In the genomic region with DNA sequence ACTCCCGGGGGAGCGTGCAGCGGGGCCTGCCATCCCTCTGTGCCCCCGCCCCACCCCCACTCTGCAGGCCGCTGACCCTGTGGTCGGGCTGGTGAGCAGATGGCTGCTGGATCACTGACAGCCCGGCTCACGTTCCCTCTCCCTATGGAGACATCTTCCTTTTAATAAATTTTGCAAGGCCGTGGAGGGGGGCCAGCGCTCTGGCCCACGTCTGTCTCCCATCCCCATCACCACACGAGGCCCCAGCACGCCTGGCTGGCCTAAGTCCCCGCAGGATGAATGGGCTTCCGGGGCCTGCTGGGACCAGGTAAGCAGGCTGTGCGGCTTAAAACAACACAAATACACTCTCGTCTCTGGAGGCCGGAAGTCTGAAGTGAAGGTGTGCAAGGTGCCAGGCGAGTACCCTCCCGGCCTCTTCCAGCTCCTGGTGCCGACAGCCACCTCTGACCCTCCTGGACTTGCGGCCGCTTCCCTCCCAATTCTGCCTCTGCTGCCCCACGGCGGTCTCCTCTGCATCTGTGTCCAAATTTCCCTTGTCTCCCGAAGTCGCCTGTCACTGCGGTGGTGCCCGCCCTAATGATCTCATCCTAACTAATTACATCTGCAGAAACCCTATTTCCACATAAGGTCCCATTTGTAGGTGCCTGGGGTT, we compare ENCODE assay signal across 11 cellular contexts. TPM values are rescaled to one million over a fixed set of nuclear protein-coding genes. Genes with fewer than 3 reads are reported as not detected.
DNase-seq lines count a peak whose midpoint lies in the region; ATAC-seq and TF ChIP-seq lines count a peak whose summit lies in the region.
"Had no signal": no experiment of that assay in that cellular context is flagged by ENCODE, and none has a peak within 500 bp of the region (broad histone marks: within the 10 kb centered on the region; RNA-seq: fewer than 3 reads in every experiment).

No MANE protein-coding gene starts in this region.

- ATAC-seq in T-helper 17 cell (no peak), right cardiac atrium (peak in 1 of 2 donors; percentile 45), sciatic nerve (peak; percentile 69), GM18873 (IDR thresholded peaks at IDR 0.05; ENCODE audit: low FRiP score, unreplicated experiment) (no peak), HG02763 (IDR thresholded peaks at IDR 0.05; ENCODE audit: unreplicated experiment) (no peak)

- no peaks in the 10 kb centered on the region for H3K36me3 Mint-ChIP-seq in T-helper 17 cell (ENCODE audit: low read depth)

- H3K4me1 Mint-ChIP-seq in T-helper 17 cell: no peaks in the 10 kb centered on the region

- DNase-seq in GM23248 (peak; percentile 65), T-helper 17 cell (no peak), right cardiac atrium (no peak), sciatic nerve (ENCODE audit: low spot score) (peak; percentile 61), brain microvascular endothelial cell (no peak), posterior cingulate gyrus (no peak)
- DNase-seq: amygdala had no signal

- H3K9me3 ChIP-seq in GM23248 (ENCODE audit: low read depth) (no peaks in the 10 kb centered on the region), T-helper 17 cell (ENCODE audit: control insufficient read depth, low read length, poor library complexity, severe bottlenecking) (no peaks in the 10 kb centered on the region), right cardiac atrium (ENCODE audit: control insufficient read depth, low read length) (no peaks in the 10 kb centered on the region)
- H3K9me3 ChIP-seq: thoracic aorta had no signal

- H3K79me2 ChIP-seq in GM23248 (ENCODE audit: insufficient read depth): no peaks in the 10 kb centered on the region

- no peak overlapping the region for H3K4me3 Mint-ChIP-seq in T-helper 17 cell

- TF ChIP-seq CTCF in brain microvascular endothelial cell (IDR thresholded peaks at IDR 0.05; ENCODE audit: low read depth, low read length, missing control alignments): no peak

- H3K4me1 ChIP-seq in GM23248 (ENCODE audit: insufficient read depth) (peaks cover 8% of the 10 kb centered on the region; the same call in 1 of the 2 replicates), right cardiac atrium (ENCODE audit: control insufficient read depth, insufficient read depth, low read length) (no peaks in the 10 kb centered on the region)

- H3K9me2 ChIP-seq in GM23248 (ENCODE audit: insufficient read depth): no peaks in the 10 kb centered on the region

- H3K4me2 ChIP-seq in GM23248 (ENCODE audit: unreplicated experiment): peak overlapping the region; percentile 16

- in situ Hi-C loops in GM23248 (cut with MboI) (no loop called here), brain microvascular endothelial cell (cut with HindIII; ENCODE audit: low pct_ligation_motif_present, low sequenced_read_pairs) (no loop called here)

- H4K20me1 ChIP-seq in GM23248 (ENCODE audit: insufficient read depth): no peaks in the 10 kb centered on the region

- 13 to 15% methylated on average over 27 to 29 of the region's 29 CpGs for WGBS in GM23248 (ENCODE audit: low coverage in 1 of 2, low lambda C conversion rate in 2 of 2, missing lambda C conversion rate in 2 of 2), 2 experiments
- whole genome bisulfite sequencing in right cardiac atrium: 48% methylated on average over 29 of the region's 29 CpGs

- peak overlapping the region; percentile 80 for H2AFZ ChIP-seq in GM23248

- H3K27me3 ChIP-seq in GM23248 (replicated peaks; ENCODE audit: insufficient read depth): no peaks in the 10 kb centered on the region
- no peaks in the 10 kb centered on the region for H3K27me3 ChIP-seq in right cardiac atrium (ENCODE audit: control insufficient read depth, insufficient read depth)
- H3K27me3 ChIP-seq in brain microvascular endothelial cell (replicated peaks): no peaks in the 10 kb centered on the region

- H3K27ac ChIP-seq in GM23248: no peak overlapping the region
- peak overlapping the region; percentile 78 for H3K27ac ChIP-seq in right cardiac atrium (ENCODE audit: low read length)
- H3K27ac ChIP-seq in brain microvascular endothelial cell: no peak overlapping the region
- H3K27ac ChIP-seq: thoracic aorta, VCaP had no signal

- H3F3A ChIP-seq in GM23248 (ENCODE audit: insufficient read depth): no peaks in the 10 kb centered on the region

- intact Hi-C loops in right cardiac atrium (cut with DNase I): no loop called here
- intact Hi-C loops in sciatic nerve (cut with DNase I): no loop called here
- intact Hi-C loops in posterior cingulate gyrus (cut with DNase I): no loop called here

- H3K4me3 ChIP-seq in GM23248 (no peak overlapping the region), right cardiac atrium (ENCODE audit: low read length) (no peak overlapping the region), brain microvascular endothelial cell (ENCODE audit: low read depth, low read length) (no peak overlapping the region)
- H3K4me3 ChIP-seq: thoracic aorta had no signal

- H3K36me3 ChIP-seq in GM23248 (ENCODE audit: low read depth): no peaks in the 10 kb centered on the region
- no peaks in the 10 kb centered on the region for H3K36me3 ChIP-seq in brain microvascular endothelial cell (replicated peaks)
- H3K36me3 ChIP-seq: thoracic aorta had no signal

- peak overlapping the region; percentile 34 for H3K27ac Mint-ChIP-seq in T-helper 17 cell

- peak overlapping the region; percentile 47 for H3K9ac ChIP-seq in GM23248

- no peaks in the 10 kb centered on the region for H3K27me3 Mint-ChIP-seq in T-helper 17 cell

RNA-seq across cellular contexts. Expression of gene PTBP1, which starts 8.3 kb away (rescaled TPM):
- total RNA-seq in GM23248 (2014; rRNA removed; shearing (Covaris generic)): 175 and 194 TPM in 2 replicates
- polyA plus RNA-seq in GM23248 (2016; fragmentation: Nextera tagmentation; extraction: Ambion mirVana) (157 and 160 TPM in 2 replicates), right cardiac atrium (42.9 TPM)
- total RNA-seq in T-helper 17 cell (100 to 1,000 TPM; 334 to 341 TPM), right cardiac atrium (100 to 1,000 TPM in 1 of 4 donors, 10 to 100 TPM in 3; 67.5 to 119 (median 82.3) TPM), sciatic nerve (217 TPM)

RNA-seq across cellular contexts. Expression of gene PLPPR3, which starts 32.8 kb away (rescaled TPM):
- 0.32 TPM in 1 of 2 replicates, not detected in the other for total RNA-seq in GM23248 (2014; rRNA removed; shearing (Covaris generic))
- polyA plus RNA-seq in GM23248 (2016; fragmentation: Nextera tagmentation; extraction: Ambion mirVana) (not detected in 2 replicates), right cardiac atrium (0.05 TPM)
- total RNA-seq in T-helper 17 cell (not detected), right cardiac atrium (not detected), sciatic nerve (not detected)
- total RNA-seq: thoracic aorta had no signal

RNA-seq across cellular contexts. Expression of gene MISP, which starts 38.0 kb away (rescaled TPM):
- not detected in 2 replicates for total RNA-seq in GM23248 (2014; rRNA removed; shearing (Covaris generic))
- polyA plus RNA-seq in GM23248 (2016; fragmentation: Nextera tagmentation; extraction: Ambion mirVana) (0.13 TPM in 1 of 2 replicates, not detected in the other), right cardiac atrium (0.02 TPM)
- total RNA-seq in T-helper 17 cell (not detected), right cardiac atrium (under 1 TPM in 1 of 4 donors, not detected in 3; 0.22 TPM), sciatic nerve (0.45 TPM)

RNA-seq across cellular contexts. Expression of gene AZU1, which starts 38.7 kb away (rescaled TPM):
- total RNA-seq in GM23248 (2014; rRNA removed; shearing (Covaris generic)): not detected in 2 replicates
- polyA plus RNA-seq in GM23248 (2016; fragmentation: Nextera tagmentation; extraction: Ambion mirVana) (not detected in 2 replicates), right cardiac atrium (0.11 TPM)
- total RNA-seq in T-helper 17 cell (1 to 10 TPM in 1 of 2 donors, under 1 TPM in 1; 0.90 to 1.2 TPM), right cardiac atrium (not detected), sciatic nerve (1.9 TPM)

RNA-seq across cellular contexts. Expression of gene PRTN3, which starts 51.9 kb away (rescaled TPM):
- total RNA-seq in GM23248 (2014; rRNA removed; shearing (Covaris generic)): not detected in 2 replicates
- polyA plus RNA-seq in GM23248 (2016; fragmentation: Nextera tagmentation; extraction: Ambion mirVana) (not detected in 2 replicates), right cardiac atrium (not detected)
- total RNA-seq in T-helper 17 cell (not detected), right cardiac atrium (not detected), sciatic nerve (0.71 TPM)
- total RNA-seq: thoracic aorta had no signal

Comparison
In these comparisons a context has a peak if more than half of its experiments do, and no peak if none do; other contexts are left out.
1. DNase-seq: peak in GM23248 (single experiment) and sciatic nerve (single experiment); none in T-helper 17 cell (0 of 3), right cardiac atrium (0 of 3), brain microvascular endothelial cell (single experiment) and posterior cingulate gyrus (0 of 10).